Comparison of ENCODE assay signal across 8 cellular contexts in genomic region chr6:32185620-32186495, GRCh38. TPM values are rescaled to one million over a fixed set of nuclear protein-coding genes. Genes with fewer than 3 reads are reported as not detected.
DNase-seq lines count a peak whose midpoint lies in the region; ATAC-seq and TF ChIP-seq lines count a peak whose summit lies in the region.
"Not testable (repeated sequence)": the region's sequence is repeated elsewhere in the genome, so short reads cannot be mapped to it uniquely, and the experiment has no call there.

No MANE protein-coding gene starts in this region.

- H3K27me3 Mint-ChIP-seq in natural killer cell (ENCODE audit: low read depth in 2 of 2), result not testable (repeated sequence)

- ATAC-seq in heart left ventricle, result peak; percentile 57 to 73 (median 67)
- not testable (repeated sequence) for ATAC-seq in natural killer cell

- DNase-seq in AG20443 (ENCODE audit: low spot score) (peak; percentile 80), HEK293T (ENCODE audit: extremely low spot score) (peak; percentile 51), SJCRH30 (peak; percentile 75 to 80), cerebellar cortex (ENCODE audit: low spot score) (peak; percentile 77), heart left ventricle (peak; percentile 77 to 89 (median 88))
- DNase-seq in activated CD8-positive, alpha-beta memory T cell treated with anti-CD3 and anti-CD28 coated beads, Interleukin-2, amount 50 U/mL, for 4 hours, result peak; percentile 43
- not testable (repeated sequence) for DNase-seq in natural killer cell
- DNase-seq in stimulated activated CD8-positive, alpha-beta memory T cell treated with anti-CD3 and anti-CD28 coated beads, Interleukin-15, amount 100 ng/mL, for 1 hour (ENCODE audit: low read depth), result peak; percentile 28

- peak overlapping the region; percentile 38 for H3K4me3 Mint-ChIP-seq in natural killer cell

- intact Hi-C loops in heart left ventricle (cut with DNase I); natural killer cell (cut with micrococcal nuclease): not testable (repeated sequence)

- H3K9me3 Mint-ChIP-seq in natural killer cell, result not testable (repeated sequence)

- H3K4me1 ChIP-seq in SJCRH30, result not testable (repeated sequence)
- peaks cover 4 to 80% (median 63%) of the 10 kb centered on the region in 12 donors for H3K4me1 ChIP-seq in heart left ventricle

- CTCF ChIA-PET in HEK293T (lab: Yijun Ruan, JAX), result not testable (repeated sequence)

- peak overlapping the region; percentile 72 to 79 for H3K27ac Mint-ChIP-seq in natural killer cell

- 30 to 36% (median 34%) methylated on average over 16 of the region's 16 CpGs for WGBS in heart left ventricle, 4 donors

- not testable (repeated sequence) for TF ChIP-seq POLR2A in heart left ventricle (IDR thresholded peaks at IDR 0.05)

- H3K36me3 ChIP-seq in SJCRH30, result not testable (repeated sequence)
- peaks cover 0 to 60% (median 42%) of the 10 kb centered on the region in 9 donors for H3K36me3 ChIP-seq in heart left ventricle

- H3K9me3 ChIP-seq in SJCRH30 (replicated peaks); heart left ventricle: not testable (repeated sequence)

- H3K27me3 ChIP-seq in SJCRH30, heart left ventricle: not testable (repeated sequence)

- H3K27ac ChIP-seq in SJCRH30, result not testable (repeated sequence)
- H3K27ac ChIP-seq in heart left ventricle, result peak overlapping the region in 11 of 12 donors; percentile 41 to 100 (median 84)

- not testable (repeated sequence) for H3K4me3 ChIP-seq in SJCRH30, heart left ventricle

- POLR2A ChIA-PET in HEK293T (lab: Yijun Ruan, JAX), result interaction anchor here (1.3 kb wide), 1 partner anchor 10 kb away, joined by 3 read pairs; the partner anchor contains the start of gene AGPAT1

- not testable (repeated sequence) for TF ChIP-seq CTCF in heart left ventricle (IDR thresholded peaks at IDR 0.05); natural killer cell (IDR thresholded peaks at IDR 0.05)

- peaks cover 35 to 56% of the 10 kb centered on the region in 2 donors for H3K4me1 Mint-ChIP-seq in natural killer cell

- H3K36me3 Mint-ChIP-seq in natural killer cell, result peaks cover 19% of the 10 kb centered on the region

RNA-seq across cellular contexts. Expression of gene AGER, which starts 1.8 kb away (rescaled TPM):
- 0.71 and 1.4 TPM in 2 replicates for total RNA-seq in SJCRH30 (2014; rRNA removed; shearing (Covaris generic))
- total RNA-seq in heart left ventricle, result 1 to 10 TPM in 6 of 9 donors, under 1 TPM in 2, not detected in 1; 0.69 to 5.7 (median 2.2) TPM
- 1 to 10 TPM; 1.4 to 1.6 TPM for polyA plus RNA-seq in heart left ventricle
- total RNA-seq in natural killer cell, result 10 to 100 TPM; 19.0 to 25.1 (median 22.9) TPM

RNA-seq across cellular contexts. Expression of gene PBX2, which starts 4.1 kb away (rescaled TPM):
- 39.4 and 41.7 TPM in 2 replicates for total RNA-seq in SJCRH30 (2014; rRNA removed; shearing (Covaris generic))
- 10 to 100 TPM; 25.3 to 60.4 (median 39.7) TPM for total RNA-seq in heart left ventricle
- polyA plus RNA-seq in heart left ventricle, result 10 to 100 TPM; 35.7 to 42.1 TPM
- total RNA-seq in natural killer cell, result 100 to 1,000 TPM; 111 to 116 (median 112) TPM

RNA-seq across cellular contexts. Expression of gene GPSM3, which starts 6.6 kb away (rescaled TPM):
- total RNA-seq in SJCRH30 (2014; rRNA removed; shearing (Covaris generic)), result 2.8 and 3.6 TPM in 2 replicates
- total RNA-seq in heart left ventricle (10 to 100 TPM in 2 of 9 donors, 1 to 10 TPM in 7; 1.6 to 41.0 (median 3.8) TPM), natural killer cell (100 to 1,000 TPM; 216 to 240 (median 221) TPM)
- 1 to 10 TPM; 2.9 to 5.5 TPM for polyA plus RNA-seq in heart left ventricle

RNA-seq across cellular contexts. Expression of gene RNF5, which starts 7.7 kb away (rescaled TPM):
- 60.0 and 63.7 TPM in 2 replicates for total RNA-seq in SJCRH30 (2014; rRNA removed; shearing (Covaris generic))
- total RNA-seq in heart left ventricle, result 100 to 1,000 TPM in 2 of 9 donors, 10 to 100 TPM in 7; 62.7 to 136 (median 84.5) TPM
- 100 to 1,000 TPM in 1 of 2 donors, 10 to 100 TPM in 1; 95.1 to 132 TPM for polyA plus RNA-seq in heart left ventricle
- total RNA-seq in natural killer cell, result 10 to 100 TPM; 35.1 to 39.2 (median 36.6) TPM

RNA-seq across cellular contexts. Expression of gene AGPAT1, which starts 10.0 kb away (rescaled TPM):
- 66.1 and 70.3 TPM in 2 replicates for total RNA-seq in SJCRH30 (2014; rRNA removed; shearing (Covaris generic))
- total RNA-seq in heart left ventricle, result 10 to 100 TPM; 45.5 to 61.7 (median 51.0) TPM
- 10 to 100 TPM; 43.5 to 79.1 TPM for polyA plus RNA-seq in heart left ventricle
- total RNA-seq in natural killer cell, result 10 to 100 TPM; 29.5 to 31.9 (median 31.2) TPM

Comparison
In these comparisons a context has a peak if more than half of its experiments do, and no peak if none do; other contexts are left out.
1. RNA of gene GPSM3, which starts 6.6 kb away (total RNA-seq): 216 to 240 TPM in natural killer cell; 1.6 to 41.0 TPM in heart left ventricle and 2.8 to 3.6 TPM in SJCRH30; every median in the first group is over 4 times any median in the second.